21 cellular contexts compared by ENCODE assay signal in the genomic region with DNA sequence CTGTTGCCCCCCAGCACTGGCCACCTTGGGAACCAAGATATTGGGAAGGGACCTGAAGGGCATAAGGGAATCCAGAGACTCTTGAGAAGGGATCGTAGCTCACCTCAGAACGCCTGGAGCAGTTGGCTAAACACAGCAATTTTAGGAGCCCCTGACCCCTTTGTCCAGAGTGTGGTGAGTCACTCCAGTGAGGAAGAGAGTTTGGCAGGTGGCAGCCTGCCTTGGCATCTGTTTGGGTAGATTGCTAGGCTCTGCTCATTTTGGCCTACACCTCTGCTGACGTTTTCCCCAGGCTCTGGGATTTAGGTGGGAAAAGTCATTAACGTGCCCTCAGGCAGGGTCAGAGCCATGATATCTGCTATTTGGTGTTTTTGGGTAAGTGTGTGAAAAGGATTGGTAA.
DNase-seq lines count a peak whose midpoint lies in the region; ATAC-seq and TF ChIP-seq lines count a peak whose summit lies in the region.
"Had no signal": no experiment of that assay in that cellular context is flagged by ENCODE, and none has a peak within 500 bp of the region (broad histone marks: within the 10 kb centered on the region; RNA-seq: fewer than 3 reads in every experiment).

No MANE protein-coding gene starts in this region.

- in situ Hi-C loops in transverse colon (cut with MboI; ENCODE audit: low pct_ligation_motif_present in 1 of 4, low pct_unique_long_range_greater_than_20kb in 1 of 4, low sequenced_read_pairs in 3 of 4), result no loop called here

- H3K36me3 ChIP-seq in left ventricle myocardium inferior (no peaks in the 10 kb centered on the region), left lung (peaks cover 0 to 1% of the 10 kb centered on the region in 2 donors), transverse colon (no peaks in the 10 kb centered on the region)
- H3K36me3 ChIP-seq: lower lobe of right lung had no signal

- H3K27me3 ChIP-seq in left ventricle myocardium inferior (ENCODE audit: low read depth) (no peaks in the 10 kb centered on the region), left lung (no peaks in the 10 kb centered on the region), transverse colon (no peaks in the 10 kb centered on the region)

- intact Hi-C loops in left ventricle myocardium inferior (cut with micrococcal nuclease) (no loop called here), cardiac septum (cut with DNase I) (loop anchor here (5.0 kb wide), 1 partner anchor 110 kb away; no protein-coding TSS in a partner anchor), left lung (cut with DNase I) (no loop called here), transverse colon (cut with DNase I; ENCODE audit: low total_unique reads) (loop anchor here (5.0 kb wide), 1 partner anchor 110 kb away; no protein-coding TSS in a partner anchor)

- H3K9me3 ChIP-seq in left ventricle myocardium inferior (replicated peaks) (no peaks in the 10 kb centered on the region), left lung (no peaks in the 10 kb centered on the region), transverse colon (no peaks in the 10 kb centered on the region)
- H3K9me3 ChIP-seq: lower lobe of right lung had no signal

- peak; percentile 17 for ATAC-seq in left lung
- ATAC-seq in GM18511 (IDR thresholded peaks at IDR 0.05; ENCODE audit: unreplicated experiment), result no peak
- ATAC-seq: T-cell had no signal

- TF ChIP-seq POLR2A in transverse colon (IDR thresholded peaks at IDR 0.05), result no peak

- no peak for TF ChIP-seq EP300 in transverse colon (IDR thresholded peaks at IDR 0.05; ENCODE audit: low read depth)

- peaks cover 78% of the 10 kb centered on the region for H3K4me1 ChIP-seq in left ventricle myocardium inferior
- peaks cover 13 to 27% of the 10 kb centered on the region in 2 donors for H3K4me1 ChIP-seq in left lung
- peaks cover 6 to 50% (median 17%) of the 10 kb centered on the region in 4 donors for H3K4me1 ChIP-seq in transverse colon
- H3K4me1 ChIP-seq: parathyroid adenoma had no signal

- H3K27ac ChIP-seq in left ventricle myocardium inferior (replicated peaks) (peak overlapping the region; percentile 9), VCaP (peak overlapping the region; percentile 92), left lung (no peak overlapping the region), transverse colon (peak overlapping the region; percentile 51 to 66 (median 60))
- H3K27ac ChIP-seq: lower lobe of right lung, parathyroid adenoma had no signal

- DNase-seq in left ventricle myocardium inferior (no peak), cardiac septum (ENCODE audit: low spot score) (no peak), left lung (no peak), transverse colon (no peak), NK-92 (lab: John Stamatoyannopoulos, UW; ENCODE audit: unreplicated experiment) (no peak), activated gamma-delta T cell treated with Interleukin-2 at 50 U/mL for 16 hours (no peak)
- DNase-seq: activated CD4-positive, alpha-beta T cell treated with anti-CD3 and anti-CD28 coated beads, Interleukin-2, amount 10 ng/mL, durations not matched to agents 7 days and 5 days; activated CD8-positive, alpha-beta memory T cell treated with anti-CD3 and anti-CD28 coated beads, Interleukin-2, amount 50 U/mL, for 4 hours; activated gamma-delta T cell; amygdala; central memory CD4-positive, alpha-beta T cell; effector CD8-positive, alpha-beta T cell; lower lobe of right lung; NCI-H2081 treated with DMSO at 0.1 percent for 48 hours; NCI-H446 treated with DMSO at 0.1 percent for 48 hours; SHP77; stimulated activated CD4-positive, alpha-beta T cell treated with anti-CD3 and anti-CD28 coated beads, Interleukin-4, amount 100 ng/mL, for 24 hours; T-cell had no signal

- TF ChIP-seq CTCF in left ventricle myocardium inferior (IDR thresholded peaks at IDR 0.05; ENCODE audit: borderline replicate concordance) (no peak), VCaP (conservative IDR thresholded peaks at IDR 0.05) (no peak), left lung (IDR thresholded peaks at IDR 0.05) (no peak), transverse colon (IDR thresholded peaks at IDR 0.05) (no peak)

- 73% methylated on average over 4 of the region's 4 CpGs; no CpG with 5 or more reads in 1 of the 2 donors for WGBS in transverse colon (ENCODE audit: low coverage in 1 of 2), 2 donors

- H3K4me3 ChIP-seq in left ventricle myocardium inferior, result no peak overlapping the region
- no peak overlapping the region for H3K4me3 ChIP-seq in left lung
- no peak overlapping the region for H3K4me3 ChIP-seq in transverse colon
- H3K4me3 ChIP-seq: lower lobe of right lung had no signal

Comparison
In these comparisons a context has a peak if more than half of its experiments do, and no peak if none do; other contexts are left out.
1. intact Hi-C loops: an anchor here in cardiac septum (5.0 kb wide) and transverse colon (5.0 kb wide); none called in left ventricle myocardium inferior and left lung.
2. H3K27ac ChIP-seq: peak in left ventricle myocardium inferior (single experiment), VCaP (single experiment) and transverse colon (4 of 4); none in left lung (0 of 2).